ENCODE assay signal across 7 cellular contexts in the genomic region with DNA sequence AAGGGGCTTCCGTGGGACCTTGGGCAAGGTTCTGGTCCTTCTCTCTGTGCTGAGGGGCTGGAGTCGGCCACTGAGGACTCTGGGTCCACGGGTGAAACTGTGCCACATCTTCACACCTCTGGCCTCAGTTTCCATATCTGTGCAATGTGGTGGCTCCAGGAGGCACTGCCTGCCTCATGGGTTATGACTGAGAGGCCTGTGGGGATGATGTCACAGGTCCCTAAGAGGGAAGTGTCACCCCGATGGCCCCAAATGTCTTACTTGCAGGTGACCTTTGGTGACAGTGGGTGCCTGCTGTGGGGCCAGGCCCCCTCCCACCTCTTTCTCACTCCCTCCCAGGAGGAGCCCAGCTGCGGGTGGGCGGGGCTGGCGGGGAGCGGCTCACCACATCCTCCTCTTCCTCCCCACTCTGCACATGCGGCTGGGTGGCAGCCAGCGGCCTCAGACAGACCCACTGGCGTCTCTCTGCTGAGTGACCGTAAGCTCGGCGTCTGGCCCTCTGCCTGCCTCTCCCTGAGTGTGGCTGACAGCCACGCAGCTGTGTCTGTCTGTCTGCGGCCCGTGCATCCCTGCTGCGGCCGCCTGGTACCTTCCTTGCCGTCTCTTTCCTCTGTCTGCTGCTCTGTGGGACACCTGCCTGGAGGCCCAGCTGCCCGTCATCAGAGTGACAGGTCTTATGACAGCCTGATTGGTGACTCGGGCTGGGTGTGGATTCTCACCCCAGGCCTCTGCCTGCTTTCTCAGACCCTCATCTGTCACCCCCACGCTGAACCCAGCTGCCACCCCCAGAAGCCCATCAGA. TPM values are rescaled to one million over a fixed set of nuclear protein-coding genes. Genes with fewer than 3 reads are reported as not detected.
DNase-seq lines count a peak whose midpoint lies in the region; ATAC-seq and TF ChIP-seq lines count a peak whose summit lies in the region.

A gene (plus strand): TSS at position 407 of the 801 bp plus-strand sequence. CDS start 27,898 bp downstream, outside the sequence.

- TF ChIP-seq CTCF in spleen (IDR thresholded peaks at IDR 0.05 in 8 of 11, conservative IDR thresholded peaks at IDR 0.05 in 3 of 11), result no peak

- H3K27ac Mint-ChIP-seq in activated CD8-positive, alpha-beta memory T cell treated with anti-CD3 and anti-CD28 coated beads, Interleukin-2, amount 10 ng/mL, durations not matched to agents 7 days and 5 days, result peak within 1 kb of the TSS; percentile 96

- H3K27me3 Mint-ChIP-seq in activated CD8-positive, alpha-beta memory T cell treated with anti-CD3 and anti-CD28 coated beads, Interleukin-2, amount 10 ng/mL, durations not matched to agents 7 days and 5 days, result no peaks in the 10 kb centered on the region

- H3K4me1 ChIP-seq in spleen, result peaks cover 13 to 96% (median 84%) of the 10 kb centered on the region in 6 donors

- peaks cover 63% of the 10 kb centered on the region for H3K4me1 Mint-ChIP-seq in activated CD8-positive, alpha-beta memory T cell treated with anti-CD3 and anti-CD28 coated beads, Interleukin-2, amount 10 ng/mL, durations not matched to agents 7 days and 5 days

- ATAC-seq in GM18858 (IDR thresholded peaks at IDR 0.05; ENCODE audit: unreplicated experiment) (peak; percentile 35), HG02870 (IDR thresholded peaks at IDR 0.05; ENCODE audit: unreplicated experiment) (peak; percentile 56)
- peak; percentile 64 for ATAC-seq in activated CD8-positive, alpha-beta memory T cell treated with anti-CD3 and anti-CD28 coated beads, Interleukin-2, amount 10 ng/mL, durations not matched to agents 7 days and 5 days

- intact Hi-C loops in spleen (cut with DNase I; ENCODE audit: low total_unique reads), result no loop called here

- TF ChIP-seq POLR2A in spleen (IDR thresholded peaks at IDR 0.05), result peak in 2 of 3 donors; percentile 24 to 68

- H3K9me3 ChIP-seq in spleen, result peaks cover 0 to 5% (median 0%) of the 10 kb centered on the region in 8 donors

- peak within 1 kb of the TSS; percentile 18 to 72 (median 42) for H3K4me3 ChIP-seq in spleen

- CTCF ChIA-PET in activated CD8-positive, alpha-beta memory T cell treated with anti-CD3 and anti-CD28 coated beads, Interleukin-2, amount 10 ng/mL, durations not matched to agents 7 days and 5 days (lab: Charles Lee), result interaction anchor here (0.7 to 3.4 kb wide), 9 partner anchors 8 to 84 kb away, joined by 3 to 22 read pairs (median 7); no protein-coding TSS in a partner anchor

- DNase-seq in NCI-H524 treated with DMSO at 0.1 percent for 48 hours (lab: John Stamatoyannopoulos, UW), result peak; percentile 8
- DNase-seq in activated CD8-positive, alpha-beta memory T cell treated with anti-CD3 and anti-CD28 coated beads, Interleukin-2, amount 10 ng/mL, durations not matched to agents 7 days and 5 days, result peak; percentile 92
- DNase-seq in fibroblast of peridontal ligament (ENCODE audit: extremely low read depth), result peak; percentile 22
- DNase-seq in spleen, result peak; percentile 96
- no peak for DNase-seq in NCI-H82 treated with DMSO at 0.1 percent for 48 hours (lab: John Stamatoyannopoulos, UW; ENCODE audit: unreplicated experiment)

- H3K36me3 ChIP-seq in spleen, result no peaks in the 10 kb centered on the region

- peaks cover 10% of the 10 kb centered on the region for H3K36me3 Mint-ChIP-seq in activated CD8-positive, alpha-beta memory T cell treated with anti-CD3 and anti-CD28 coated beads, Interleukin-2, amount 10 ng/mL, durations not matched to agents 7 days and 5 days

- H3K4me3 Mint-ChIP-seq in activated CD8-positive, alpha-beta memory T cell treated with anti-CD3 and anti-CD28 coated beads, Interleukin-2, amount 10 ng/mL, durations not matched to agents 7 days and 5 days, result peak within 1 kb of the TSS; percentile 96

- no peaks in the 10 kb centered on the region for H3K9me3 Mint-ChIP-seq in activated CD8-positive, alpha-beta memory T cell treated with anti-CD3 and anti-CD28 coated beads, Interleukin-2, amount 10 ng/mL, durations not matched to agents 7 days and 5 days (ENCODE audit: low read depth)

- H3K27ac ChIP-seq in spleen, result peak within 1 kb of the TSS; percentile 13 to 91 (median 66)

- 6 to 10% (median 8%) methylated on average over 19 to 23 of the region's 23 CpGs for WGBS in spleen, 5 donors

- peaks cover 0 to 22% (median 0%) of the 10 kb centered on the region in 7 donors for H3K27me3 ChIP-seq in spleen (replicated peaks in 1 of 7)

RNA-seq across cellular contexts. Expression of the gene that starts here (rescaled TPM):
- 10 to 100 TPM; 24.6 to 38.0 TPM for total RNA-seq in activated CD8-positive, alpha-beta memory T cell treated with anti-CD3 and anti-CD28 coated beads, Interleukin-2, amount 10 ng/mL, durations not matched to agents 7 days and 5 days
- total RNA-seq in spleen, result 10 to 100 TPM in 6 of 7 donors, 1 to 10 TPM in 1; 8.7 to 19.7 (median 13.0) TPM
- polyA plus RNA-seq in spleen, result 1 to 10 TPM; 2.7 to 6.0 (median 3.3) TPM
